Comparison of ENCODE assay signal across 15 cellular contexts in genomic region chr3:37737134-37737533, GRCh38.
A peak's percentile ranks its signal among the peaks of the same experiment; 100 is the strongest.
DNase-seq lines count a peak whose midpoint lies in the region; ATAC-seq and TF ChIP-seq lines count a peak whose summit lies in the region.
"Had no signal": no experiment of that assay in that cellular context is flagged by ENCODE, and none has a peak within 500 bp of the region (broad histone marks: within the 10 kb centered on the region; RNA-seq: fewer than 3 reads in every experiment).

No MANE protein-coding gene starts in this region.

- H3K4me3 Mint-ChIP-seq in nephron = no peak overlapping the region
- H3K4me3 Mint-ChIP-seq in activated T-helper 2 cell treated with anti-CD3 and anti-CD28 coated beads, Interferon-gamma antibody, Interleukin-2, Interleukin-4, amounts not matched to agents 10 μg/mL and 5 μg/mL and 100 μg/mL, durations not matched to agents 14 hours and 24 hours and 36 hours (ENCODE audit: low read depth) = no peak overlapping the region
- H3K4me3 Mint-ChIP-seq: CD4-positive, alpha-beta memory T cell; HFFc6 had no signal

- peaks cover 3% of the 10 kb centered on the region for H3K27me3 Mint-ChIP-seq in nephron (ENCODE audit: low read depth)
- H3K27me3 Mint-ChIP-seq in activated T-helper 2 cell treated with anti-CD3 and anti-CD28 coated beads, Interferon-gamma antibody, Interleukin-2, Interleukin-4, amounts not matched to agents 10 μg/mL and 5 μg/mL and 100 μg/mL, durations not matched to agents 14 hours and 24 hours and 36 hours (ENCODE audit: low read depth) = peaks cover 10% of the 10 kb centered on the region

- peak overlapping the region; percentile 29 to 70 (median 69) for H3K27ac Mint-ChIP-seq in nephron
- H3K27ac Mint-ChIP-seq in activated T-helper 2 cell treated with anti-CD3 and anti-CD28 coated beads, Interferon-gamma antibody, Interleukin-2, Interleukin-4, amounts not matched to agents 10 μg/mL and 5 μg/mL and 100 μg/mL, durations not matched to agents 14 hours and 24 hours and 36 hours = no peak overlapping the region
- H3K27ac Mint-ChIP-seq: CD4-positive, alpha-beta memory T cell; HFFc6 had no signal

- no peak for TF ChIP-seq CTCF in nephron (IDR thresholded peaks at IDR 0.05; ENCODE audit: unreplicated experiment in 3 of 3)

- DNase-seq in cerebellum (ENCODE audit: low spot score) (peak; percentile 21), SK-N-DZ (ENCODE audit: low spot score) (no peak)
- DNase-seq in activated T-helper 2 cell treated with anti-CD3 and anti-CD28 coated beads, Interferon-gamma antibody, Interleukin-2, Interleukin-4, amounts not matched to agents 10 μg/mL and 5 μg/mL and 100 μg/mL, durations not matched to agents 14 hours and 24 hours and 36 hours (ENCODE audit: low spot score) = no peak
- DNase-seq: BE2C; CD4-positive, alpha-beta memory T cell; HFFc6; KG1; NCI-H1092; NCI-H1694; NCI-H2107; SIG-M5 had no signal

- intact Hi-C loops in activated T-helper 2 cell treated with anti-CD3 and anti-CD28 coated beads, Interferon-gamma antibody, Interleukin-2, Interleukin-4, amounts not matched to agents 10 μg/mL and 5 μg/mL and 100 μg/mL, durations not matched to agents 14 hours and 24 hours and 36 hours (cut with micrococcal nuclease) = no loop called here

- ATAC-seq in GM19351 (IDR thresholded peaks at IDR 0.05; ENCODE audit: unreplicated experiment) (peak; percentile 33), HG03354 (IDR thresholded peaks at IDR 0.05; ENCODE audit: poor library complexity, severe bottlenecking, unreplicated experiment) (peak; percentile 40), GM18861 (IDR thresholded peaks at IDR 0.05; ENCODE audit: unreplicated experiment) (no peak)

- H3K4me1 Mint-ChIP-seq in nephron = peaks cover 28% of the 10 kb centered on the region
- H3K4me1 Mint-ChIP-seq in activated T-helper 2 cell treated with anti-CD3 and anti-CD28 coated beads, Interferon-gamma antibody, Interleukin-2, Interleukin-4, amounts not matched to agents 10 μg/mL and 5 μg/mL and 100 μg/mL, durations not matched to agents 14 hours and 24 hours and 36 hours (ENCODE audit: low read depth) = no peaks in the 10 kb centered on the region
- H3K4me1 Mint-ChIP-seq: CD4-positive, alpha-beta memory T cell had no signal

- peaks cover 26% of the 10 kb centered on the region for H3K36me3 Mint-ChIP-seq in nephron (ENCODE audit: low read depth)
- H3K36me3 Mint-ChIP-seq in activated T-helper 2 cell treated with anti-CD3 and anti-CD28 coated beads, Interferon-gamma antibody, Interleukin-2, Interleukin-4, amounts not matched to agents 10 μg/mL and 5 μg/mL and 100 μg/mL, durations not matched to agents 14 hours and 24 hours and 36 hours (ENCODE audit: low read depth) = no peaks in the 10 kb centered on the region
- H3K36me3 Mint-ChIP-seq: CD4-positive, alpha-beta memory T cell had no signal

- no peaks in the 10 kb centered on the region for H3K9me3 Mint-ChIP-seq in nephron
- H3K9me3 Mint-ChIP-seq in activated T-helper 2 cell treated with anti-CD3 and anti-CD28 coated beads, Interferon-gamma antibody, Interleukin-2, Interleukin-4, amounts not matched to agents 10 μg/mL and 5 μg/mL and 100 μg/mL, durations not matched to agents 14 hours and 24 hours and 36 hours = no peaks in the 10 kb centered on the region
- H3K9me3 Mint-ChIP-seq: CD4-positive, alpha-beta memory T cell; HFFc6 had no signal
